ENCODE assay signal across 12 cellular contexts in the genomic region with DNA sequence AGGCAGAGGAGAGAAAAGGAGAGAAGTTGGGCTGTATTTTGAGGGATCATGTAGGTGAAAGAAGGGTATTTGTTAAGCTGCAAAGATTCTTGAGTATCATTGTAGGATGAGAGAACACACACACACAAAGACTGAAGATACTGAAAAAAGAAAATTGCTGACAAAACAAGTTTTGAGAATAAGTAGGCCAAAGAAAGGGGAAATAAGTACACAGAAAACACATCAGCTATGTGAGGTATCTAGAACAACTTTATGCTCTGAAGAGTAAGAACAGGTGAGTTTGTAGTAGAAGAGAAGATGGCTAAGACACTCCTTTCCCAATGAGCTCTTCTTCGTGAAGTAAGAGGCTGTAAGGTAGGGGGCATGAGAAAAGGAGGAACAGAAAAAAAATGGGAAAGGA.
"Had no signal": no experiment of that assay in that cellular context is flagged by ENCODE, and none has a peak within 500 bp of the region (broad histone marks: within the 10 kb centered on the region; RNA-seq: fewer than 3 reads in every experiment).

No MANE protein-coding gene starts in this region.

- H3K27ac Mint-ChIP-seq: activated CD4-positive, alpha-beta T cell treated with anti-CD3 and anti-CD28 coated beads, Interleukin-2, amount 10 ng/mL, durations not matched to agents 24 days and 14 days; activated naive CD8-positive, alpha-beta T cell treated with anti-CD3 and anti-CD28 coated beads for 36 hours had no signal

- H3K27me3 Mint-ChIP-seq: activated CD4-positive, alpha-beta T cell treated with anti-CD3 and anti-CD28 coated beads, Interleukin-2, amount 10 ng/mL, durations not matched to agents 24 days and 14 days; activated naive CD8-positive, alpha-beta T cell treated with anti-CD3 and anti-CD28 coated beads for 36 hours had no signal

- H3K4me3 Mint-ChIP-seq: activated CD4-positive, alpha-beta T cell treated with anti-CD3 and anti-CD28 coated beads, Interleukin-2, amount 10 ng/mL, durations not matched to agents 24 days and 14 days; activated naive CD8-positive, alpha-beta T cell treated with anti-CD3 and anti-CD28 coated beads for 36 hours; neural crest cell had no signal

- H3K27ac ChIP-seq: dorsolateral prefrontal cortex had no signal

- ATAC-seq: esophagus mucosa had no signal

- H3K4me3 ChIP-seq: dorsolateral prefrontal cortex had no signal

- DNase-seq: activated CD4-positive, alpha-beta T cell treated with anti-CD3 and anti-CD28 coated beads, Interleukin-2, amount 10 ng/mL, durations not matched to agents 24 days and 14 days; activated effector memory CD4-positive, alpha-beta T cell treated with anti-CD3 and anti-CD28 coated beads, Interleukin-2, amount 50 U/mL, for 16 hours; activated naive CD8-positive, alpha-beta T cell treated with anti-CD3 and anti-CD28 coated beads for 36 hours; activated T-cell treated with anti-CD3 and anti-CD28 coated beads, Interleukin-2, amount 50 U/mL, for 1 hour; brain microvascular endothelial cell; dorsolateral prefrontal cortex; hippocampal formation; kidney glomerular epithelial cell; stimulated activated CD4-positive, alpha-beta T cell treated with anti-CD3 and anti-CD28 coated beads, Interleukin-4, amount 100 ng/mL, for 24 hours; T1000 had no signal

- H3K27me3 ChIP-seq: brain microvascular endothelial cell, dorsolateral prefrontal cortex had no signal

- H3K36me3 ChIP-seq: brain microvascular endothelial cell had no signal
